Comparison of ENCODE assay signal across 1 cellular context in the genomic region with DNA sequence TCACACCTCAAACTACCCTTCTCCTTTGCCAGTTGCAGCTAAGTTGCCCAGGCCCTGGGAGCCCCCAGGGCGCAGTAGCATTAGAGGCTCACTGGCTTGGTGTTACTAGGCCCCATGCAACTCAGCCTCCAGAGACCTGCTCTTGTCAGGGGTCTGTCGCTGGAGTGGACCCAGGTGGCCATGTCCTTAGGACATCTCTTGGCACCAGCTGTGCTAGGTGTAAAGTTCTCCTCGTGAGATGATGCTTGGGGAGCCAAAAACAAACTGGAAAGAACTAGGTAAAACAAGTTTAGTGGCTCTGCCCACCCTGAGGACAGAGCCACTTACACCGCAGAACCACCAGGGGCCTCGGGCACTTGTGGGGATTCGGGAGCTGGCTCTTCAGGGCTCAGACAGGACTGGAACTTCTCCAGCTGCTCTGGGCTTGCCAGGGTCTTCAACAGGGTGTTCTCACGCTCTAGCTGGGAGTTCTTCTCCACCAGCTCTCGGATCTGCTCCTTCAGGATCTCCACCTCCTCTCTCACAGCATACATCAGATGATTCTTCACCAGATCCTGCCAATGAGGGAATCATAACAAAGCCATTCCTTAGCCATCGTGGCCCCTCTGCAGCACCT.
TF ChIP-seq lines count a peak whose summit lies in the region.

No MANE protein-coding gene starts in this region.

TF ChIP-seq in H1, 55 proteins besides CTCF, POLR2A, EP300 and RAD21 (continued from another document):
- TF ChIP-seq, protein P1, sequence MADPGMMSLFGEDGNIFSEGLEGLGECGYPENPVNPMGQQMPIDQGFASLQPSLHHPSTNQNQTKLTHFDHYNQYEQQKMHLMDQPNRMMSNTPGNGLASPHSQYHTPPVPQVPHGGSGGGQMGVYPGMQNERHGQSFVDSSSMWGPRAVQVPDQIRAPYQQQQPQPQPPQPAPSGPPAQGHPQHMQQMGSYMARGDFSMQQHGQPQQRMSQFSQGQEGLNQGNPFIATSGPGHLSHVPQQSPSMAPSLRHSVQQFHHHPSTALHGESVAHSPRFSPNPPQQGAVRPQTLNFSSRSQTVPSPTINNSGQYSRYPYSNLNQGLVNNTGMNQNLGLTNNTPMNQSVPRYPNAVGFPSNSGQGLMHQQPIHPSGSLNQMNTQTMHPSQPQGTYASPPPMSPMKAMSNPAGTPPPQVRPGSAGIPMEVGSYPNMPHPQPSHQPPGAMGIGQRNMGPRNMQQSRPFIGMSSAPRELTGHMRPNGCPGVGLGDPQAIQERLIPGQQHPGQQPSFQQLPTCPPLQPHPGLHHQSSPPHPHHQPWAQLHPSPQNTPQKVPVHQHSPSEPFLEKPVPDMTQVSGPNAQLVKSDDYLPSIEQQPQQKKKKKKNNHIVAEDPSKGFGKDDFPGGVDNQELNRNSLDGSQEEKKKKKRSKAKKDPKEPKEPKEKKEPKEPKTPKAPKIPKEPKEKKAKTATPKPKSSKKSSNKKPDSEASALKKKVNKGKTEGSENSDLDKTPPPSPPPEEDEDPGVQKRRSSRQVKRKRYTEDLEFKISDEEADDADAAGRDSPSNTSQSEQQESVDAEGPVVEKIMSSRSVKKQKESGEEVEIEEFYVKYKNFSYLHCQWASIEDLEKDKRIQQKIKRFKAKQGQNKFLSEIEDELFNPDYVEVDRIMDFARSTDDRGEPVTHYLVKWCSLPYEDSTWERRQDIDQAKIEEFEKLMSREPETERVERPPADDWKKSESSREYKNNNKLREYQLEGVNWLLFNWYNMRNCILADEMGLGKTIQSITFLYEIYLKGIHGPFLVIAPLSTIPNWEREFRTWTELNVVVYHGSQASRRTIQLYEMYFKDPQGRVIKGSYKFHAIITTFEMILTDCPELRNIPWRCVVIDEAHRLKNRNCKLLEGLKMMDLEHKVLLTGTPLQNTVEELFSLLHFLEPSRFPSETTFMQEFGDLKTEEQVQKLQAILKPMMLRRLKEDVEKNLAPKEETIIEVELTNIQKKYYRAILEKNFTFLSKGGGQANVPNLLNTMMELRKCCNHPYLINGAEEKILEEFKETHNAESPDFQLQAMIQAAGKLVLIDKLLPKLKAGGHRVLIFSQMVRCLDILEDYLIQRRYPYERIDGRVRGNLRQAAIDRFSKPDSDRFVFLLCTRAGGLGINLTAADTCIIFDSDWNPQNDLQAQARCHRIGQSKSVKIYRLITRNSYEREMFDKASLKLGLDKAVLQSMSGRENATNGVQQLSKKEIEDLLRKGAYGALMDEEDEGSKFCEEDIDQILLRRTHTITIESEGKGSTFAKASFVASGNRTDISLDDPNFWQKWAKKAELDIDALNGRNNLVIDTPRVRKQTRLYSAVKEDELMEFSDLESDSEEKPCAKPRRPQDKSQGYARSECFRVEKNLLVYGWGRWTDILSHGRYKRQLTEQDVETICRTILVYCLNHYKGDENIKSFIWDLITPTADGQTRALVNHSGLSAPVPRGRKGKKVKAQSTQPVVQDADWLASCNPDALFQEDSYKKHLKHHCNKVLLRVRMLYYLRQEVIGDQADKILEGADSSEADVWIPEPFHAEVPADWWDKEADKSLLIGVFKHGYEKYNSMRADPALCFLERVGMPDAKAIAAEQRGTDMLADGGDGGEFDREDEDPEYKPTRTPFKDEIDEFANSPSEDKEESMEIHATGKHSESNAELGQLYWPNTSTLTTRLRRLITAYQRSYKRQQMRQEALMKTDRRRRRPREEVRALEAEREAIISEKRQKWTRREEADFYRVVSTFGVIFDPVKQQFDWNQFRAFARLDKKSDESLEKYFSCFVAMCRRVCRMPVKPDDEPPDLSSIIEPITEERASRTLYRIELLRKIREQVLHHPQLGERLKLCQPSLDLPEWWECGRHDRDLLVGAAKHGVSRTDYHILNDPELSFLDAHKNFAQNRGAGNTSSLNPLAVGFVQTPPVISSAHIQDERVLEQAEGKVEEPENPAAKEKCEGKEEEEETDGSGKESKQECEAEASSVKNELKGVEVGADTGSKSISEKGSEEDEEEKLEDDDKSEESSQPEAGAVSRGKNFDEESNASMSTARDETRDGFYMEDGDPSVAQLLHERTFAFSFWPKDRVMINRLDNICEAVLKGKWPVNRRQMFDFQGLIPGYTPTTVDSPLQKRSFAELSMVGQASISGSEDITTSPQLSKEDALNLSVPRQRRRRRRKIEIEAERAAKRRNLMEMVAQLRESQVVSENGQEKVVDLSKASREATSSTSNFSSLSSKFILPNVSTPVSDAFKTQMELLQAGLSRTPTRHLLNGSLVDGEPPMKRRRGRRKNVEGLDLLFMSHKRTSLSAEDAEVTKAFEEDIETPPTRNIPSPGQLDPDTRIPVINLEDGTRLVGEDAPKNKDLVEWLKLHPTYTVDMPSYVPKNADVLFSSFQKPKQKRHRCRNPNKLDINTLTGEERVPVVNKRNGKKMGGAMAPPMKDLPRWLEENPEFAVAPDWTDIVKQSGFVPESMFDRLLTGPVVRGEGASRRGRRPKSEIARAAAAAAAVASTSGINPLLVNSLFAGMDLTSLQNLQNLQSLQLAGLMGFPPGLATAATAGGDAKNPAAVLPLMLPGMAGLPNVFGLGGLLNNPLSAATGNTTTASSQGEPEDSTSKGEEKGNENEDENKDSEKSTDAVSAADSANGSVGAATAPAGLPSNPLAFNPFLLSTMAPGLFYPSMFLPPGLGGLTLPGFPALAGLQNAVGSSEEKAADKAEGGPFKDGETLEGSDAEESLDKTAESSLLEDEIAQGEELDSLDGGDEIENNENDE (IDR thresholded peaks at IDR 0.05; ENCODE audit: insufficient replicate concordance, low read length): no peak
- TF ChIP-seq NANOG (IDR thresholded peaks at IDR 0.05; ENCODE audit: insufficient read depth, low read depth, low read length, poor library complexity, severe bottlenecking): no peak
- no peak for TF ChIP-seq YY1 (IDR thresholded peaks at IDR 0.05; ENCODE audit: low read depth, low read length)
- TF ChIP-seq RFX5 (IDR thresholded peaks at IDR 0.05; ENCODE audit: borderline replicate concordance, low read depth, low read length): no peak
